ENCODE assay signal across 19 cellular contexts in the genomic region with DNA sequence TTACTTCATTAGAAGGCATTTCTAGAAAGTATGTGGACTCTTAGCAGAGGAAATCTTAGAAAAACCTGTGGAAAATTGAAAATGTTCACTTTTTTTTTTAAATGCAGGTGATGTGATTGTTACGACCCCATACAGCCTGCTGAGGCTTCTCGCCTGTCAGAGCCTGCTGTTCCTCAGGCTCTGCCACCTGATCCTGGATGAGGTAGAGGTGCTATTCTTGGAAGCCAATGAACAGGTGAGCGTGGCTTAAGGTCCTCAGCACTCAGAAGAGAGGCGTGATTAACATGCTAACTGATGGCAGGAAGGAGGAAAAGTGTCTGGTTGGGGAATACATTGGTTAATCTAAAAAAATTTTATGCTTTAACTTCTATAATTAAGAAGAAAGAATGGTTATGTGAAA.
"Had no signal": no experiment of that assay in that cellular context is flagged by ENCODE, and none has a peak within 500 bp of the region (broad histone marks: within the 10 kb centered on the region; RNA-seq: fewer than 3 reads in every experiment).

No MANE protein-coding gene starts in this region.

- H3K4me1 ChIP-seq: adrenal gland, esophagus muscularis mucosa, neural progenitor cell, prostate gland, tibial artery had no signal

- H3K4me2 ChIP-seq: neural progenitor cell had no signal

- ATAC-seq: mucosa of descending colon; naive thymus-derived CD4-positive, alpha-beta T cell; right cardiac atrium; stimulated activated naive CD8-positive, alpha-beta T cell treated with anti-CD3 and anti-CD28 coated beads, Interleukin-15, Interleukin-2, amounts not matched to agents 100 U/mL and 50 U/mL, for 24 hours had no signal

- H2AFZ ChIP-seq: neural progenitor cell had no signal

- H3K4me3 ChIP-seq: adrenal gland, esophagus muscularis mucosa, mucosa of descending colon, neural progenitor cell, prostate gland, tibial artery had no signal

- DNase-seq: activated CD4-positive, alpha-beta T cell treated with anti-CD3 and anti-CD28 coated beads for 1 hour; activated CD4-positive, alpha-beta T cell treated with anti-CD3 and anti-CD28 coated beads, Interleukin-2, amount 50 U/mL, for 4 hours; activated gamma-delta T cell; adrenal gland; effector memory CD4-positive, alpha-beta T cell; immature natural killer cell; kidney glomerular epithelial cell; mucosa of descending colon; naive thymus-derived CD4-positive, alpha-beta T cell; right cardiac atrium; stimulated activated naive CD8-positive, alpha-beta T cell treated with anti-CD3 and anti-CD28 coated beads, Interleukin-15, Interleukin-2, amounts not matched to agents 100 U/mL and 50 U/mL, for 24 hours; substantia nigra; tibial artery had no signal

- H3K4me3 Mint-ChIP-seq: activated naive CD4-positive, alpha-beta T cell treated with anti-CD3 and anti-CD28 coated beads, Interleukin-2, amount 50 U/mL, for 24 hours; immature natural killer cell; memory B cell; naive thymus-derived CD4-positive, alpha-beta T cell; neural progenitor cell had no signal

- H3K9me3 ChIP-seq: adrenal gland, esophagus muscularis mucosa, mucosa of descending colon, prostate gland, tibial artery had no signal

- H3K27me3 Mint-ChIP-seq: activated naive CD4-positive, alpha-beta T cell treated with anti-CD3 and anti-CD28 coated beads, Interleukin-2, amount 50 U/mL, for 24 hours had no signal

- H3K9ac ChIP-seq: neural progenitor cell had no signal

- H3K36me3 ChIP-seq: adrenal gland, esophagus muscularis mucosa, neural progenitor cell, prostate gland, tibial artery had no signal

- H3K27ac ChIP-seq: adrenal gland, esophagus muscularis mucosa, neural progenitor cell, prostate gland, tibial artery, VCaP had no signal

- H3K36me3 Mint-ChIP-seq: activated naive CD4-positive, alpha-beta T cell treated with anti-CD3 and anti-CD28 coated beads, Interleukin-2, amount 50 U/mL, for 24 hours; immature natural killer cell; memory B cell; naive thymus-derived CD4-positive, alpha-beta T cell; neural progenitor cell had no signal

- H3K9me3 Mint-ChIP-seq: activated naive CD4-positive, alpha-beta T cell treated with anti-CD3 and anti-CD28 coated beads, Interleukin-2, amount 50 U/mL, for 24 hours; immature natural killer cell; memory B cell; naive thymus-derived CD4-positive, alpha-beta T cell; neural progenitor cell had no signal

- H3K4me1 Mint-ChIP-seq: memory B cell had no signal

- H3K27me3 ChIP-seq: adrenal gland, esophagus muscularis mucosa, neural progenitor cell, tibial artery had no signal

- H3K27ac Mint-ChIP-seq: activated naive CD4-positive, alpha-beta T cell treated with anti-CD3 and anti-CD28 coated beads, Interleukin-2, amount 50 U/mL, for 24 hours; immature natural killer cell; memory B cell; neural progenitor cell had no signal
